Comparison of ENCODE assay signal across 20 cellular contexts in genomic region chr21:20662523-20662922, GRCh38.
DNase-seq lines count a peak whose midpoint lies in the region; ATAC-seq and TF ChIP-seq lines count a peak whose summit lies in the region.
"Had no signal": no experiment of that assay in that cellular context is flagged by ENCODE, and none has a peak within 500 bp of the region (broad histone marks: within the 10 kb centered on the region; RNA-seq: fewer than 3 reads in every experiment).

No MANE protein-coding gene starts in this region.

- CTCF ChIA-PET in WTC11 (lab: Charles Lee): interaction anchor here (0.7 kb wide), 1 partner anchor 8 kb away, joined by 3 read pairs; no protein-coding TSS in a partner anchor

- peak overlapping the region; percentile 90; the same call in 1 of the 2 replicates for H3K27ac Mint-ChIP-seq in WTC11
- H3K27ac Mint-ChIP-seq in stimulated activated memory B cell treated with anti-CD40 and anti-IgM and Interleukin-4, amounts not matched to agents 10 μg/mL and 1 μg/mL and 100 μg/mL, for 72 hours: no peak overlapping the region
- H3K27ac Mint-ChIP-seq in natural killer cell treated with Interleukin-12 subunit alpha and Interleukin-12 subunit beta and Interleukin-15 and Interleukin-18, amount 100 ng/mL, for 72 hours: no peak overlapping the region
- H3K27ac Mint-ChIP-seq: CD8-positive, alpha-beta T cell had no signal

- peak overlapping the region; percentile 60; the same call in 1 of the 2 replicates for H3K9ac ChIP-seq in iPS-20b (ENCODE audit: low read depth, low read length)
- H3K9ac ChIP-seq: BLaER1 had no signal

- H3K27me3 Mint-ChIP-seq in WTC11 (ENCODE audit: low read depth): no peaks in the 10 kb centered on the region
- no peaks in the 10 kb centered on the region for H3K27me3 Mint-ChIP-seq in stimulated activated memory B cell treated with anti-CD40 and anti-IgM and Interleukin-4, amounts not matched to agents 10 μg/mL and 1 μg/mL and 100 μg/mL, for 72 hours
- no peaks in the 10 kb centered on the region for H3K27me3 Mint-ChIP-seq in natural killer cell treated with Interleukin-12 subunit alpha and Interleukin-12 subunit beta and Interleukin-15 and Interleukin-18, amount 100 ng/mL, for 72 hours

- peak; percentile 20 for DNase-seq in NCI-H748 (lab: John Stamatoyannopoulos, UW; ENCODE audit: unreplicated experiment)
- no peak for DNase-seq in NCI-H748 treated with DMSO at 0.1 percent for 48 hours (lab: John Stamatoyannopoulos, UW)
- peak; percentile 39 for DNase-seq in WTC11 (ENCODE audit: low spot score)
- no peak for DNase-seq in activated naive CD4-positive, alpha-beta T cell (lab: John Stamatoyannopoulos, UW)
- no peak for DNase-seq in natural killer cell treated with Interleukin-12 subunit alpha and Interleukin-12 subunit beta and Interleukin-15 and Interleukin-18, amount 100 ng/mL, for 72 hours (ENCODE audit: low spot score)
- DNase-seq: CD8-positive, alpha-beta T cell; DND-41; GOT3; KG1; NCI-H1436 treated with DMSO at 0.1 percent for 48 hours; NCI-H2081 treated with DMSO at 0.1 percent for 48 hours; NCI-H526; NK-92 treated with Interleukin-12 subunit alpha and Interleukin-12 subunit beta, amount 100 ng/mL, for 24 hours; OCI-M1; RPMI8226 had no signal

- H3K27ac ChIP-seq in iPS-20b (ENCODE audit: low read length): peak overlapping the region; percentile 67
- H3K27ac ChIP-seq: BLaER1, HL-60 had no signal

- POLR2A ChIA-PET in WTC11 (lab: Charles Lee): no interaction called here

- peaks cover 23% of the 10 kb centered on the region for H3K36me3 Mint-ChIP-seq in WTC11
- no peaks in the 10 kb centered on the region for H3K36me3 Mint-ChIP-seq in stimulated activated memory B cell treated with anti-CD40 and anti-IgM and Interleukin-4, amounts not matched to agents 10 μg/mL and 1 μg/mL and 100 μg/mL, for 72 hours
- H3K36me3 Mint-ChIP-seq in natural killer cell treated with Interleukin-12 subunit alpha and Interleukin-12 subunit beta and Interleukin-15 and Interleukin-18, amount 100 ng/mL, for 72 hours: peaks cover 6% of the 10 kb centered on the region
- H3K36me3 Mint-ChIP-seq: CD8-positive, alpha-beta T cell had no signal

- peaks cover 26% of the 10 kb centered on the region for H3K9me3 Mint-ChIP-seq in WTC11
- peaks cover 3% of the 10 kb centered on the region for H3K9me3 Mint-ChIP-seq in stimulated activated memory B cell treated with anti-CD40 and anti-IgM and Interleukin-4, amounts not matched to agents 10 μg/mL and 1 μg/mL and 100 μg/mL, for 72 hours
- peaks cover 28% of the 10 kb centered on the region for H3K9me3 Mint-ChIP-seq in natural killer cell treated with Interleukin-12 subunit alpha and Interleukin-12 subunit beta and Interleukin-15 and Interleukin-18, amount 100 ng/mL, for 72 hours

- ATAC-seq in WTC11: peak; percentile 82
- ATAC-seq in stimulated activated memory B cell treated with anti-CD40 and anti-IgM and Interleukin-4, amounts not matched to agents 10 μg/mL and 1 μg/mL and 100 μg/mL, for 72 hours: peak; percentile 36
- ATAC-seq in HG03521 (IDR thresholded peaks at IDR 0.05; ENCODE audit: unreplicated experiment): no peak
- ATAC-seq in natural killer cell treated with Interleukin-12 subunit alpha and Interleukin-12 subunit beta and Interleukin-15 and Interleukin-18, amount 100 ng/mL, for 72 hours: no peak
- ATAC-seq: CD8-positive, alpha-beta T cell had no signal

- H3K4me3 ChIP-seq in iPS-20b (ENCODE audit: low read length): peak overlapping the region; percentile 53; the same call in 1 of the 2 replicates
- H3K4me3 ChIP-seq: BLaER1 had no signal

- H3K27me3 ChIP-seq in iPS-20b (ENCODE audit: insufficient read depth, low read length): no peaks in the 10 kb centered on the region
- H3K27me3 ChIP-seq: BLaER1 had no signal

- H3K4me1 Mint-ChIP-seq in WTC11: peaks cover 53% of the 10 kb centered on the region
- no peaks in the 10 kb centered on the region for H3K4me1 Mint-ChIP-seq in stimulated activated memory B cell treated with anti-CD40 and anti-IgM and Interleukin-4, amounts not matched to agents 10 μg/mL and 1 μg/mL and 100 μg/mL, for 72 hours
- no peaks in the 10 kb centered on the region for H3K4me1 Mint-ChIP-seq in natural killer cell treated with Interleukin-12 subunit alpha and Interleukin-12 subunit beta and Interleukin-15 and Interleukin-18, amount 100 ng/mL, for 72 hours (ENCODE audit: low read depth in 2 of 2)

- no peak overlapping the region for H3K4me3 Mint-ChIP-seq in WTC11
- no peak overlapping the region for H3K4me3 Mint-ChIP-seq in stimulated activated memory B cell treated with anti-CD40 and anti-IgM and Interleukin-4, amounts not matched to agents 10 μg/mL and 1 μg/mL and 100 μg/mL, for 72 hours
- no peak overlapping the region for H3K4me3 Mint-ChIP-seq in natural killer cell treated with Interleukin-12 subunit alpha and Interleukin-12 subunit beta and Interleukin-15 and Interleukin-18, amount 100 ng/mL, for 72 hours
- H3K4me3 Mint-ChIP-seq: CD8-positive, alpha-beta T cell had no signal

- peaks cover 15% of the 10 kb centered on the region for H3K9me3 ChIP-seq in iPS-20b (ENCODE audit: insufficient read depth, low read depth, low read length)
- H3K9me3 ChIP-seq: BLaER1 had no signal

- H3K4me1 ChIP-seq in iPS-20b (ENCODE audit: insufficient read depth, low read length): peaks cover 40% of the 10 kb centered on the region
- H3K4me1 ChIP-seq: BLaER1 had no signal

- no peak for TF ChIP-seq CTCF in WTC11 (IDR thresholded peaks at IDR 0.05)

- peaks cover 4% of the 10 kb centered on the region; the same call in 1 of the 2 replicates for H3K36me3 ChIP-seq in iPS-20b (ENCODE audit: insufficient read depth, low read depth, low read length)
- H3K36me3 ChIP-seq: BLaER1 had no signal

TF ChIP-seq in WTC11, 78 proteins besides CTCF, POLR2A, EP300 and RAD21 (continues in another document):
- TF ChIP-seq ERG (CRISPR knock-in tag; IDR thresholded peaks at IDR 0.05) (no peak), ZNF263 (CRISPR knock-in tag; IDR thresholded peaks at IDR 0.05; ENCODE audit: low read depth) (no peak), ATF1 (CRISPR knock-in tag; IDR thresholded peaks at IDR 0.05) (no peak), RORB (CRISPR knock-in tag; IDR thresholded peaks at IDR 0.05) (no peak), TEAD1 (CRISPR knock-in tag; IDR thresholded peaks at IDR 0.05) (no peak), NR3C1 (CRISPR knock-in tag; conservative IDR thresholded peaks at IDR 0.05; ENCODE audit: low read depth) (no peak), ATF6 (CRISPR knock-in tag; IDR thresholded peaks at IDR 0.05) (no peak), ESRRA (CRISPR knock-in tag; IDR thresholded peaks at IDR 0.05; ENCODE audit: borderline replicate concordance) (no peak), FOXP1 (CRISPR knock-in tag; IDR thresholded peaks at IDR 0.05; ENCODE audit: borderline replicate concordance) (no peak), E2F4 (CRISPR knock-in tag; IDR thresholded peaks at IDR 0.05; ENCODE audit: borderline replicate concordance, low read depth) (no peak), MLX (CRISPR knock-in tag; IDR thresholded peaks at IDR 0.05) (no peak), ETV6 (CRISPR knock-in tag; IDR thresholded peaks at IDR 0.05) (no peak), ZNF219 (CRISPR knock-in tag; IDR thresholded peaks at IDR 0.05; ENCODE audit: borderline replicate concordance) (no peak), ZNF671 (CRISPR knock-in tag; IDR thresholded peaks at IDR 0.05) (no peak), SMAD3 (CRISPR knock-in tag; IDR thresholded peaks at IDR 0.05; ENCODE audit: borderline replicate concordance) (no peak)

Comparison
In these comparisons a context has a peak if more than half of its experiments do, and no peak if none do; other contexts are left out.
1. DNase-seq: peak in NCI-H748 (single experiment) and WTC11 (single experiment); none in NCI-H748 treated with DMSO at 0.1 percent for 48 hours (single experiment), activated naive CD4-positive, alpha-beta T cell (0 of 4) and natural killer cell treated with Interleukin-12 subunit alpha and Interleukin-12 subunit beta and Interleukin-15 and Interleukin-18, amount 100 ng/mL, for 72 hours (single experiment).
2. ATAC-seq: peak in WTC11 (single experiment) and stimulated activated memory B cell treated with anti-CD40 and anti-IgM and Interleukin-4, amounts not matched to agents 10 μg/mL and 1 μg/mL and 100 μg/mL, for 72 hours (single experiment); none in HG03521 (single experiment) and natural killer cell treated with Interleukin-12 subunit alpha and Interleukin-12 subunit beta and Interleukin-15 and Interleukin-18, amount 100 ng/mL, for 72 hours (0 of 2).